In the genomic region with DNA sequence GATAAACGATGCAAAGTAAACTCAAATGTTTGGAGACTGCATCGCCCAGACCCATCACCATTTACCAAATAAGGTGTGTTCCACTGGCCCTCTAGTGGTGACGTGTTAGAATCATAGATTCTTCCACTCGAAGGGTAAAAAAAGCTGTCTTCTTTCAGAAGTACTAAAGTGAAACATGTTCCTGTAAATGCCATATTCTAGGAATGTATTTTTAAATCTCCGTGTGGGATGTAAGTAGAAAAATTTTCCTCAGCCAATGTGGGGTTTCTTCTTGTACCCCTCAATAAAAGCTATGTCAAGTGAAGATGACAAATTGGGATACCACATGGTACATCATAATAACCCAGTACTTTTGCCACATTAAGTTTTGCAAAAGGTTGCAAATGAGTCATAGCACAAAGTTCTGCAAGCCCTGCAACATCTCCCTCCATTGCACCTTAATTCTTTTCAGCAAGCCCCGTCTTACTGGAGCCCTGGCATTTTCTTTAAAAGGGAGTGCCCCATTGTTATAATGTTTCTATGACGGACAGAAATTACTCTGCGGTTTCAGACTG, we compare ENCODE assay signal across 8 cellular contexts.
A peak's percentile ranks its signal among the peaks of the same experiment; 100 is the strongest.
DNase-seq lines count a peak whose midpoint lies in the region; ATAC-seq and TF ChIP-seq lines count a peak whose summit lies in the region.

No MANE protein-coding gene starts in this region.

- no peak overlapping the region for H3K27ac ChIP-seq in prostate gland

- H3K9me3 Mint-ChIP-seq in activated naive CD4-positive, alpha-beta T cell treated with anti-CD3 and anti-CD28 coated beads for 36 hours: no peaks in the 10 kb centered on the region

- no peak overlapping the region for H3K4me3 Mint-ChIP-seq in activated naive CD4-positive, alpha-beta T cell treated with anti-CD3 and anti-CD28 coated beads for 36 hours

- ATAC-seq in GM21529 (IDR thresholded peaks at IDR 0.05; ENCODE audit: unreplicated experiment): peak; percentile 81

- no peaks in the 10 kb centered on the region for H3K27me3 Mint-ChIP-seq in activated naive CD4-positive, alpha-beta T cell treated with anti-CD3 and anti-CD28 coated beads for 36 hours (ENCODE audit: low read depth)

- H3K9me3 ChIP-seq in prostate gland: no peaks in the 10 kb centered on the region

- CTCF ChIA-PET in activated naive CD4-positive, alpha-beta T cell treated with anti-CD3 and anti-CD28 coated beads for 36 hours (lab: Charles Lee): interaction anchor here (0.7 to 1.5 kb wide), 8 partner anchors 10 to 1312 kb away, joined by 3 to 5 read pairs (median 3); no protein-coding TSS in a partner anchor

- H3K27ac Mint-ChIP-seq in activated naive CD4-positive, alpha-beta T cell treated with anti-CD3 and anti-CD28 coated beads for 36 hours: no peak overlapping the region

- H3K27me3 ChIP-seq in prostate gland (replicated peaks; ENCODE audit: insufficient read depth): no peaks in the 10 kb centered on the region

- peak; percentile 40 to 65 (median 62) for TF ChIP-seq CTCF in prostate gland (IDR thresholded peaks at IDR 0.05)

- H3K4me3 ChIP-seq in prostate gland: no peak overlapping the region

- intact Hi-C loops in activated naive CD4-positive, alpha-beta T cell treated with anti-CD3 and anti-CD28 coated beads for 36 hours (cut with micrococcal nuclease): loop anchor here (1.0 to 10.0 kb wide), 2 partner anchors 1311 to 1839 kb away; no protein-coding TSS in a partner anchor
- intact Hi-C loops in prostate gland (cut with DNase I): loop anchor here (10.0 kb wide), 1 partner anchor 1309 kb away; no protein-coding TSS in a partner anchor

- TF ChIP-seq POLR2A in prostate gland (IDR thresholded peaks at IDR 0.05): no peak

- peak; percentile 16 for DNase-seq in activated naive CD4-positive, alpha-beta T cell treated with anti-CD3 and anti-CD28 coated beads for 36 hours
- DNase-seq in activated naive CD4-positive, alpha-beta T cell treated with Interleukin-2 at 50 U/mL for 16 hours: no peak
- peak; percentile 15 for DNase-seq in KBM-7
- DNase-seq in SK-N-DZ (ENCODE audit: low spot score): peak; percentile 55
- peak; percentile 14 for DNase-seq in fibroblast of the conjunctiva (ENCODE audit: low read depth)
- peak; percentile 19 for DNase-seq in prostate gland (ENCODE audit: low spot score)
- DNase-seq in kidney glomerular epithelial cell (lab: John Stamatoyannopoulos, UW): no peak

- H3K36me3 Mint-ChIP-seq in activated naive CD4-positive, alpha-beta T cell treated with anti-CD3 and anti-CD28 coated beads for 36 hours (ENCODE audit: low read depth): no peaks in the 10 kb centered on the region

- in situ Hi-C loops in KBM-7 (cut with MboI; ENCODE audit: low pct_unique_long_range_greater_than_20kb, low sequenced_read_pairs): no loop called here

- no peaks in the 10 kb centered on the region for H3K4me1 Mint-ChIP-seq in activated naive CD4-positive, alpha-beta T cell treated with anti-CD3 and anti-CD28 coated beads for 36 hours (ENCODE audit: low read depth)

- H3K36me3 ChIP-seq in prostate gland: no peaks in the 10 kb centered on the region

- no peaks in the 10 kb centered on the region for H3K4me1 ChIP-seq in prostate gland (replicated peaks)

- WGBS in prostate gland: 30% methylated on average over 8 of the region's 8 CpGs

Comparison
In these comparisons a context has a peak if more than half of its experiments do, and no peak if none do; other contexts are left out.
1. DNase-seq: peak in activated naive CD4-positive, alpha-beta T cell treated with anti-CD3 and anti-CD28 coated beads for 36 hours (single experiment), KBM-7 (single experiment), SK-N-DZ (single experiment), fibroblast of the conjunctiva (single experiment) and prostate gland (single experiment); none in activated naive CD4-positive, alpha-beta T cell treated with Interleukin-2 at 50 U/mL for 16 hours (single experiment) and kidney glomerular epithelial cell (single experiment).